8 cellular contexts compared by ENCODE assay signal in the genomic region with DNA sequence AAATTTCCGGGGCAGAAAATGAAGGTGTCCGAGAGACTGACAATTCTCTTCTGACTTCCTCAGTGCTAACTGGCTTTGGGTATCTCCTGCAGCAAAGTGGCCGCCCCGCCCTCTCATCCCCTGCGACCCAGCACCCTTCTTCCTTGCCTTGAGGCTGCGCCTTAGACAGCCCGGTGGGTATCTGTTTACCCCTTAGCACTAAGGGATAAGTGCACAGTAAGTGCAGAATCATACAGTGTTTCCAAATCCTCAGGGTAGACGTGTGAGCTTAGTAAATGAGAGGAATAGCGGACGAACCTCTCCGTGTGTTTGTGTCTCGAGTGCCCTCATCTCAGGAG. TPM values are rescaled to one million over a fixed set of nuclear protein-coding genes. Genes with fewer than 3 reads are reported as not detected.
DNase-seq lines count a peak whose midpoint lies in the region; ATAC-seq, FAIRE-seq and TF ChIP-seq lines count a peak whose summit lies in the region.

No MANE protein-coding gene starts in this region.

- H2AFZ ChIP-seq in keratinocyte (ENCODE audit: control insufficient read depth, low read length) = peak overlapping the region; percentile 99

- H3K4me3 ChIP-seq in keratinocyte (ENCODE audit: control insufficient read depth in 2 of 3, extremely low read depth in 1 of 3, insufficient read depth in 2 of 3, low read depth in 1 of 3, low read length in 3 of 3) (peak overlapping the region; percentile 90 to 97 (median 91)), subcutaneous abdominal adipose tissue (ENCODE audit: low read depth in 1 of 5, low read length in 5 of 5) (peak overlapping the region; percentile 91 to 97 (median 91))

- no peaks in the 10 kb centered on the region for H3K9me3 Mint-ChIP-seq in activated naive CD8-positive, alpha-beta T cell treated with anti-CD3 and anti-CD28 coated beads, Interleukin-2, amount 10 ng/mL, durations not matched to agents 7 days and 5 days

- POLR2A ChIA-PET in activated naive CD8-positive, alpha-beta T cell treated with anti-CD3 and anti-CD28 coated beads, Interleukin-2, amount 10 ng/mL, durations not matched to agents 7 days and 5 days (lab: Charles Lee) = no interaction called here

- H3K36me3 ChIP-seq in keratinocyte (ENCODE audit: control insufficient read depth in 2 of 2, extremely low read depth in 1 of 2, insufficient read depth in 2 of 2, low read length in 2 of 2) (peaks cover 0 to 10% of the 10 kb centered on the region in 2 experiments), subcutaneous abdominal adipose tissue (ENCODE audit: control insufficient read depth in 5 of 5, insufficient read depth in 5 of 5, low read length in 5 of 5) (no peaks in the 10 kb centered on the region)

- DNase-seq in activated naive CD8-positive, alpha-beta T cell treated with anti-CD3 and anti-CD28 coated beads, Interleukin-2, amount 10 ng/mL, durations not matched to agents 7 days and 5 days = no peak
- DNase-seq in keratinocyte (ENCODE audit: low read depth, low spot score) = no peak
- DNase-seq in SIG-M5 (lab: John Stamatoyannopoulos, UW) = no peak
- no peak for DNase-seq in activated effector memory CD4-positive, alpha-beta T cell treated with anti-CD3 and anti-CD28 coated beads, Interleukin-2, amount 50 U/mL, for 16 hours
- DNase-seq in HCEC 1CT = no peak

- H3K36me3 Mint-ChIP-seq in activated naive CD8-positive, alpha-beta T cell treated with anti-CD3 and anti-CD28 coated beads, Interleukin-2, amount 10 ng/mL, durations not matched to agents 7 days and 5 days = peaks cover 10% of the 10 kb centered on the region

- no peak for TF ChIP-seq CTCF in keratinocyte (optimal IDR thresholded peaks at IDR 0.05 in 1 of 3, IDR thresholded peaks at IDR 0.05 in 1 of 3, conservative IDR thresholded peaks at IDR 0.05 in 1 of 3; ENCODE audit: extremely low read depth in 1 of 3, insufficient read depth in 2 of 3, low read length in 3 of 3)

- no peak for FAIRE-seq in keratinocyte (lab: Jason Lieb, UNC)

- H3K9me3 ChIP-seq in keratinocyte (ENCODE audit: control insufficient read depth, low read depth, low read length) (peaks cover 2% of the 10 kb centered on the region), subcutaneous abdominal adipose tissue (ENCODE audit: control insufficient read depth in 5 of 5, low read length in 5 of 5) (no peaks in the 10 kb centered on the region)

- no peaks in the 10 kb centered on the region for H3K27me3 Mint-ChIP-seq in activated naive CD8-positive, alpha-beta T cell treated with anti-CD3 and anti-CD28 coated beads, Interleukin-2, amount 10 ng/mL, durations not matched to agents 7 days and 5 days

- H3K27ac ChIP-seq in keratinocyte (ENCODE audit: control insufficient read depth, insufficient read depth, low read length) (peak overlapping the region; percentile 81), subcutaneous abdominal adipose tissue (ENCODE audit: low read depth, low read length) (peak overlapping the region; percentile 96)

- peak; percentile 25 for ATAC-seq in GM18858 (IDR thresholded peaks at IDR 0.05; ENCODE audit: unreplicated experiment)
- ATAC-seq in HG02943 (IDR thresholded peaks at IDR 0.05; ENCODE audit: low read depth, unreplicated experiment) = peak; percentile 50
- peak; percentile 69 for ATAC-seq in activated naive CD8-positive, alpha-beta T cell treated with anti-CD3 and anti-CD28 coated beads, Interleukin-2, amount 10 ng/mL, durations not matched to agents 7 days and 5 days (ENCODE audit: low read depth)

- H3K27ac Mint-ChIP-seq in activated naive CD8-positive, alpha-beta T cell treated with anti-CD3 and anti-CD28 coated beads, Interleukin-2, amount 10 ng/mL, durations not matched to agents 7 days and 5 days = peak overlapping the region; percentile 95

- dilution Hi-C loops in keratinocyte (cut with MboI; ENCODE audit: extremely low pct_ligation_motif_present, low sequenced_read_pairs) = no loop called here

- peak overlapping the region; percentile 99 for H3K4me3 Mint-ChIP-seq in activated naive CD8-positive, alpha-beta T cell treated with anti-CD3 and anti-CD28 coated beads, Interleukin-2, amount 10 ng/mL, durations not matched to agents 7 days and 5 days

- no peaks in the 10 kb centered on the region for H3K9me1 ChIP-seq in keratinocyte (ENCODE audit: control insufficient read depth, extremely low read depth, insufficient read depth, low read length)

- H3K4me1 ChIP-seq in keratinocyte (ENCODE audit: control insufficient read depth, extremely low read depth, insufficient read depth, low read length) (peaks cover 28% of the 10 kb centered on the region), subcutaneous abdominal adipose tissue (ENCODE audit: control insufficient read depth in 5 of 5, insufficient read depth in 5 of 5, low read length in 5 of 5) (peaks cover 0 to 35% (median 30%) of the 10 kb centered on the region in 5 donors)

- H3K27me3 ChIP-seq in keratinocyte (ENCODE audit: control insufficient read depth, extremely low read depth, insufficient read depth, low read length) = no peaks in the 10 kb centered on the region
- H3K27me3 ChIP-seq in subcutaneous abdominal adipose tissue (ENCODE audit: control insufficient read depth in 5 of 5, insufficient read depth in 4 of 5, low read length in 5 of 5) = no peaks in the 10 kb centered on the region

- H3K9ac ChIP-seq in keratinocyte (ENCODE audit: control insufficient read depth, extremely low read depth, insufficient read depth, low read length) = peak overlapping the region; percentile 89
- H3K9ac ChIP-seq in subcutaneous abdominal adipose tissue (ENCODE audit: low read length in 5 of 5) = peak overlapping the region; percentile 88 to 98 (median 97)

- H3K4me1 Mint-ChIP-seq in activated naive CD8-positive, alpha-beta T cell treated with anti-CD3 and anti-CD28 coated beads, Interleukin-2, amount 10 ng/mL, durations not matched to agents 7 days and 5 days = peaks cover 30% of the 10 kb centered on the region

- peaks cover 30% of the 10 kb centered on the region for H4K20me1 ChIP-seq in keratinocyte (ENCODE audit: control insufficient read depth, extremely low read depth, insufficient read depth, low read length)

- peak overlapping the region; percentile 86 for H3K4me2 ChIP-seq in keratinocyte (ENCODE audit: control insufficient read depth, extremely low read depth, insufficient read depth, low read depth, low read length)

- H3K79me2 ChIP-seq in keratinocyte (ENCODE audit: control insufficient read depth, insufficient read depth, low read length) = peaks cover 54% of the 10 kb centered on the region

RNA-seq across cellular contexts. Expression of gene CHORDC1, which starts 0.4 kb away (rescaled TPM):
- total RNA-seq in activated naive CD8-positive, alpha-beta T cell treated with anti-CD3 and anti-CD28 coated beads, Interleukin-2, amount 10 ng/mL, durations not matched to agents 7 days and 5 days = 10 to 100 TPM; 46.7 to 55.4 TPM
- polyA plus RNA-seq in keratinocyte = 27.6 to 50.7 TPM (median 28.7 TPM) in 3 replicates
- 66.7 TPM for polyA plus RNA-seq in keratinocyte (2011; ENCODE audit: low read depth)
- polyA plus RNA-seq in keratinocyte (2011; cell fraction: cytosol; rRNA removed) = 17.7 and 19.7 TPM in 2 replicates
- polyA plus RNA-seq in keratinocyte (2011; cell fraction: nucleus; rRNA removed) = 30.9 and 51.7 TPM in 2 replicates
- polyA plus RNA-seq in keratinocyte (2012; ENCODE audit: low replicate concordance) = 47.6 and 54.8 TPM in 2 replicates
- 32.9 to 38.6 TPM (median 38.0 TPM) in 3 replicates for polyA minus RNA-seq in keratinocyte
- polyA minus RNA-seq in keratinocyte (2011; cell fraction: cytosol; rRNA and poly(A)+ RNA removed) = 21.7 TPM
- polyA minus RNA-seq in keratinocyte (2011; cell fraction: nucleus; rRNA and poly(A)+ RNA removed) = 31.5 and 39.9 TPM in 2 replicates
